ENCODE assay signal across 20 cellular contexts in genomic region chr20:47817573-47817972, GRCh38.
"Had no signal": no experiment of that assay in that cellular context is flagged by ENCODE, and none has a peak within 500 bp of the region (broad histone marks: within the 10 kb centered on the region; RNA-seq: fewer than 3 reads in every experiment).

No MANE protein-coding gene starts in this region.

- H3K36me3 ChIP-seq: neural progenitor cell, stomach, upper lobe of right lung, WERI-Rb-1 had no signal

- H3K4me3 Mint-ChIP-seq: activated CD4-positive, alpha-beta memory T cell treated with anti-CD3 and anti-CD28 coated beads for 36 hours; activated CD8-positive, alpha-beta memory T cell treated with anti-CD3 and anti-CD28 coated beads, Interleukin-2, amount 10 ng/mL, durations not matched to agents 7 days and 5 days; central memory CD8-positive, alpha-beta T cell; dendritic cell treated with granulocyte-macrophage colony-stimulating factor and Interleukin-4, amounts not matched to agents 40 ng/mL and 50 ng/mL, for 4 days; immature natural killer cell; naive B cell; neural progenitor cell; T-helper 17 cell had no signal

- H3K4me1 Mint-ChIP-seq: activated CD8-positive, alpha-beta memory T cell treated with anti-CD3 and anti-CD28 coated beads, Interleukin-2, amount 10 ng/mL, durations not matched to agents 7 days and 5 days; central memory CD8-positive, alpha-beta T cell; immature natural killer cell; T-helper 17 cell had no signal

- H3K27me3 ChIP-seq: neural progenitor cell, testis had no signal

- H3K27ac Mint-ChIP-seq: activated CD4-positive, alpha-beta memory T cell treated with anti-CD3 and anti-CD28 coated beads for 36 hours; activated CD8-positive, alpha-beta memory T cell treated with anti-CD3 and anti-CD28 coated beads, Interleukin-2, amount 10 ng/mL, durations not matched to agents 7 days and 5 days; activated naive CD4-positive, alpha-beta T cell treated with anti-CD3 and anti-CD28 coated beads, Interleukin-2, amount 50 U/mL, for 72 hours; dendritic cell treated with granulocyte-macrophage colony-stimulating factor and Interleukin-4, amounts not matched to agents 40 ng/mL and 50 ng/mL, for 4 days; neural progenitor cell; T-helper 17 cell had no signal

- ATAC-seq: activated CD8-positive, alpha-beta memory T cell treated with anti-CD3 and anti-CD28 coated beads, Interleukin-2, amount 10 ng/mL, durations not matched to agents 7 days and 5 days; activated naive CD4-positive, alpha-beta T cell treated with anti-CD3 and anti-CD28 coated beads, Interleukin-2, amount 50 U/mL, for 72 hours; left lobe of liver; sciatic nerve; T-helper 17 cell; upper lobe of right lung had no signal

- H3K27ac ChIP-seq: neural progenitor cell, stomach, testis, upper lobe of right lung, WERI-Rb-1 had no signal

- H3K9me3 Mint-ChIP-seq: activated CD4-positive, alpha-beta memory T cell treated with anti-CD3 and anti-CD28 coated beads for 36 hours; dendritic cell treated with granulocyte-macrophage colony-stimulating factor and Interleukin-4, amounts not matched to agents 40 ng/mL and 50 ng/mL, for 4 days; immature natural killer cell had no signal

- H3K9me3 ChIP-seq: testis, upper lobe of right lung had no signal

- H3K4me1 ChIP-seq: stomach, testis, upper lobe of right lung had no signal

- H3K4me3 ChIP-seq: neural progenitor cell, stomach, testis, upper lobe of right lung had no signal

- H3K36me3 Mint-ChIP-seq: activated CD4-positive, alpha-beta memory T cell treated with anti-CD3 and anti-CD28 coated beads for 36 hours; activated CD8-positive, alpha-beta memory T cell treated with anti-CD3 and anti-CD28 coated beads, Interleukin-2, amount 10 ng/mL, durations not matched to agents 7 days and 5 days; immature natural killer cell; neural progenitor cell had no signal

- DNase-seq: activated CD4-positive, alpha-beta memory T cell treated with anti-CD3 and anti-CD28 coated beads for 36 hours; activated CD8-positive, alpha-beta memory T cell treated with anti-CD3 and anti-CD28 coated beads, Interleukin-2, amount 10 ng/mL, durations not matched to agents 7 days and 5 days; activated gamma-delta T cell; activated T-cell treated with anti-CD3 and anti-CD28 coated beads, Interleukin-2, amount 50 U/mL, for 1 hour; effector memory CD4-positive, alpha-beta T cell; head of caudate nucleus; immature natural killer cell; naive B cell; stimulated activated CD4-positive, alpha-beta T cell treated with anti-CD3 and anti-CD28 coated beads, Interleukin-1b, Interleukin-23, amount 100 ng/mL, for 48 hours; stomach; T-helper 17 cell; testis; upper lobe of right lung; WERI-Rb-1 had no signal
